22 cellular contexts compared by ENCODE assay signal in the genomic region with DNA sequence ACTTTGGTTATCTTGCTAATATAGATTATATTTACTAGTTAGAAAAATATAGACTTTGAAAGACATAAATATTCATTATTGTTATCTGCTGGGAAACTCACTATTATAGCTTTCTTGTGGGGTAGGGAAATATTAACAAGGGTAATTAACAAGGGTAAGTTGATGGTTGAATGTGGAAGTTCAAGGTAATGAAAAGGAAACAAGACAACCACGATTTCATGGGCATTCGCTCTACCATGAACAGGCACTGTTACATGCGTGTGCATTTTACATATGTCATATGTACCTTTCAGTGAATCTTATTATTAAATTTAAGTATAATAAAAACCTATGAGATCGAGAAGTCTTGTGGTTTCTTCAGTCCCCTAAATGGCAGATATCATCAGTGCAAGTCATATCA.
DNase-seq lines count a peak whose midpoint lies in the region; ATAC-seq, FAIRE-seq and TF ChIP-seq lines count a peak whose summit lies in the region.
"Had no signal": no experiment of that assay in that cellular context is flagged by ENCODE, and none has a peak within 500 bp of the region (broad histone marks: within the 10 kb centered on the region; RNA-seq: fewer than 3 reads in every experiment).

No MANE protein-coding gene starts in this region.

- 61% methylated on average over 4 of the region's 4 CpGs for WGBS in GM12878 (ENCODE audit: insufficient coverage, insufficient replicate concordance, low lambda C conversion rate, missing lambda C conversion rate)

- DNase-seq in GM12878 (ENCODE audit: low read depth, low spot score), result no peak
- no peak for DNase-seq in activated naive CD4-positive, alpha-beta T cell treated with anti-CD3 and anti-CD28 coated beads, Interleukin-2, amount 50 U/mL, for 72 hours (ENCODE audit: low spot score in 2 of 2)
- DNase-seq in CD8-positive, alpha-beta T cell, result no peak
- DNase-seq: 8988T; AML-193; CD4-positive, alpha-beta T cell; CD8-positive, alpha-beta memory T cell; COR-L47; DMS 273 treated with DMSO at 0.1 percent for 48 hours; DMS153; DMS53; DMS79; DND-41; EL; GDM1 had no signal

- CTCF ChIA-PET in GM12878 (lab: Yijun Ruan, JAX), result no interaction called here
- CTCF ChIA-PET in CD8-positive, alpha-beta T cell (lab: Charles Lee), result interaction anchor here (1.6 kb wide), 1 partner anchor 10 kb away, joined by 3 read pairs; no protein-coding TSS in a partner anchor

- no peak overlapping the region for H3K27ac ChIP-seq in GM12878 (ENCODE audit: control insufficient read depth, insufficient read depth)
- H3K27ac ChIP-seq in CD8-positive, alpha-beta T cell (ENCODE audit: low read depth, low read length), result no peak overlapping the region
- H3K27ac ChIP-seq: A549; BLaER1 treated with 17β-estradiol and CSF1 and Interleukin-3, amounts not matched to agents 10 nM and 100 nM; C4-2B had no signal

- no peaks in the 10 kb centered on the region for H3K9me3 ChIP-seq in GM12878 (replicated peaks; ENCODE audit: control insufficient read depth, insufficient read depth, low read length)
- no peaks in the 10 kb centered on the region for H3K9me3 ChIP-seq in CD8-positive, alpha-beta T cell (ENCODE audit: low read length)
- H3K9me3 ChIP-seq: A549; BLaER1 treated with 17β-estradiol and CSF1 and Interleukin-3, amounts not matched to agents 10 nM and 100 nM had no signal

- no peak overlapping the region for H2AFZ ChIP-seq in GM12878 (ENCODE audit: control insufficient read depth, low read depth, low read length)

- H3K4me3 ChIP-seq in GM12878, result no peak overlapping the region
- no peak overlapping the region for H3K4me3 ChIP-seq in CD8-positive, alpha-beta T cell (ENCODE audit: low read depth, low read length)
- H3K4me3 ChIP-seq: A549; BLaER1 treated with 17β-estradiol and CSF1 and Interleukin-3, amounts not matched to agents 10 nM and 100 nM had no signal

- H3K4me1 Mint-ChIP-seq in CD8-positive, alpha-beta T cell (ENCODE audit: low read depth), result no peaks in the 10 kb centered on the region
- H3K4me1 Mint-ChIP-seq: CD8-positive, alpha-beta memory T cell had no signal

- no peak for TF ChIP-seq POLR2A in GM12878 (IDR thresholded peaks at IDR 0.05; ENCODE audit: low read depth, low read length)

- H3K79me2 ChIP-seq in GM12878 (ENCODE audit: control insufficient read depth, insufficient read depth, low read length), result no peaks in the 10 kb centered on the region

- no peak for TF ChIP-seq EP300 in GM12878 (IDR thresholded peaks at IDR 0.05; ENCODE audit: borderline replicate concordance in 1 of 2, control insufficient read depth in 1 of 2, low read depth in 2 of 2, low read length in 2 of 2)

- TF ChIP-seq CTCF in GM12878 (IDR thresholded peaks at IDR 0.05 in 2 of 3, conservative IDR thresholded peaks at IDR 0.05 in 1 of 3; ENCODE audit: control insufficient read depth in 2 of 3, extremely low read depth in 1 of 3, insufficient read depth in 1 of 3, low read depth in 3 of 3, low read length in 3 of 3), result no peak
- no peak for TF ChIP-seq CTCF in CD8-positive, alpha-beta T cell (IDR thresholded peaks at IDR 0.05)

- H3K36me3 Mint-ChIP-seq in activated naive CD4-positive, alpha-beta T cell treated with anti-CD3 and anti-CD28 coated beads, Interleukin-2, amount 50 U/mL, for 72 hours, result no peaks in the 10 kb centered on the region
- H3K36me3 Mint-ChIP-seq in CD8-positive, alpha-beta T cell, result no peaks in the 10 kb centered on the region
- H3K36me3 Mint-ChIP-seq: CD8-positive, alpha-beta memory T cell had no signal

- peak; percentile 56 for ATAC-seq in GM18868 (IDR thresholded peaks at IDR 0.05; ENCODE audit: unreplicated experiment)
- peak; percentile 68 for ATAC-seq in GM12878
- ATAC-seq in activated naive CD4-positive, alpha-beta T cell treated with anti-CD3 and anti-CD28 coated beads, Interleukin-2, amount 50 U/mL, for 72 hours, result no peak
- ATAC-seq in GM21723 (IDR thresholded peaks at IDR 0.05; ENCODE audit: unreplicated experiment), result no peak
- no peak for ATAC-seq in CD8-positive, alpha-beta T cell
- ATAC-seq: A549 had no signal

- no peak for TF ChIP-seq RAD21 in GM12878 (IDR thresholded peaks at IDR 0.05; ENCODE audit: insufficient read depth, low read depth, low read length)

- H3K27ac Mint-ChIP-seq in activated naive CD4-positive, alpha-beta T cell treated with anti-CD3 and anti-CD28 coated beads, Interleukin-2, amount 50 U/mL, for 72 hours, result no peak overlapping the region
- H3K27ac Mint-ChIP-seq in CD8-positive, alpha-beta T cell, result no peak overlapping the region
- H3K27ac Mint-ChIP-seq: B cell; CD4-positive, alpha-beta T cell; CD8-positive, alpha-beta memory T cell had no signal

- H4K20me1 ChIP-seq in GM12878 (ENCODE audit: control insufficient read depth, insufficient read depth), result no peaks in the 10 kb centered on the region

- no peaks in the 10 kb centered on the region for H3K9me3 Mint-ChIP-seq in activated naive CD4-positive, alpha-beta T cell treated with anti-CD3 and anti-CD28 coated beads, Interleukin-2, amount 50 U/mL, for 72 hours
- no peaks in the 10 kb centered on the region for H3K9me3 Mint-ChIP-seq in CD8-positive, alpha-beta T cell
- H3K9me3 Mint-ChIP-seq: CD4-positive, alpha-beta T cell; CD8-positive, alpha-beta memory T cell had no signal

- no peak overlapping the region for H3K4me3 Mint-ChIP-seq in CD8-positive, alpha-beta T cell
- H3K4me3 Mint-ChIP-seq: B cell; CD4-positive, alpha-beta T cell; CD8-positive, alpha-beta memory T cell had no signal

- in situ Hi-C loops in GM12878 (cut with MboI), result no loop called here

- no peaks in the 10 kb centered on the region for H3K36me3 ChIP-seq in GM12878 (ENCODE audit: control insufficient read depth in 2 of 2, insufficient read depth in 2 of 2, low read length in 1 of 2)
- H3K36me3 ChIP-seq in CD8-positive, alpha-beta T cell (ENCODE audit: insufficient read depth, low read length), result no peaks in the 10 kb centered on the region

- no peaks in the 10 kb centered on the region for H3K4me1 ChIP-seq in GM12878 (ENCODE audit: control insufficient read depth, insufficient read depth, low read length)
- no peaks in the 10 kb centered on the region for H3K4me1 ChIP-seq in CD8-positive, alpha-beta T cell (ENCODE audit: insufficient read depth, low read length)
- H3K4me1 ChIP-seq: A549; BLaER1 treated with 17β-estradiol and CSF1 and Interleukin-3, amounts not matched to agents 10 nM and 100 nM had no signal

- H3K4me2 ChIP-seq in GM12878 (ENCODE audit: control insufficient read depth, insufficient read depth), result no peak overlapping the region
- H3K4me2 ChIP-seq: A549; BLaER1 treated with 17β-estradiol and CSF1 and Interleukin-3, amounts not matched to agents 10 nM and 100 nM had no signal

- no peaks in the 10 kb centered on the region for H3K27me3 ChIP-seq in GM12878 (replicated peaks in 1 of 2; ENCODE audit: control insufficient read depth in 2 of 2, insufficient read depth in 2 of 2, low read length in 1 of 2)
- H3K27me3 ChIP-seq in CD8-positive, alpha-beta T cell (ENCODE audit: insufficient read depth, low read length), result no peaks in the 10 kb centered on the region
- H3K27me3 ChIP-seq: BLaER1 treated with 17β-estradiol and CSF1 and Interleukin-3, amounts not matched to agents 10 nM and 100 nM had no signal

- POLR2A ChIA-PET in GM12878 (lab: Charles Lee), result no interaction called here
- POLR2A ChIA-PET in CD8-positive, alpha-beta T cell (lab: Charles Lee), result no interaction called here

- no peak for FAIRE-seq in GM12878 (lab: Jason Lieb, UNC)
- FAIRE-seq: A549, GM12891 had no signal

- SMC1A ChIA-PET in GM12878 (lab: Charles Lee; ENCODE audit: uncharacterized antibody, unreplicated experiment), result interaction anchor here (1.0 to 1.4 kb wide), 2 partner anchors 10 to 75 kb away, joined by 3 read pairs; no protein-coding TSS in a partner anchor

- intact Hi-C loops in GM12878 (cut with micrococcal nuclease; ENCODE audit: unreplicated experiment), result no loop called here
- intact Hi-C loops in CD8-positive, alpha-beta T cell (cut with DNase I, micrococcal nuclease), result no loop called here

- no peak overlapping the region for H3K9ac ChIP-seq in GM12878 (ENCODE audit: control insufficient read depth, insufficient read depth, low read length)
- H3K9ac ChIP-seq: BLaER1 treated with 17β-estradiol and CSF1 and Interleukin-3, amounts not matched to agents 10 nM and 100 nM had no signal

- no peaks in the 10 kb centered on the region for H3K27me3 Mint-ChIP-seq in CD8-positive, alpha-beta T cell (ENCODE audit: low read depth)
- H3K27me3 Mint-ChIP-seq: B cell; CD4-positive, alpha-beta T cell; CD8-positive, alpha-beta memory T cell had no signal

- RAD21 ChIA-PET in GM12878 (lab: Charles Lee; ENCODE audit: unreplicated experiment), result no interaction called here

- no TSS peak for BruUV-seq in GM12878 (replicated peaks; lab: Mats Ljungman, UMichigan)

TF ChIP-seq in GM12878, 131 proteins besides CTCF, POLR2A, EP300 and RAD21 (continues in another document):
- TF ChIP-seq, protein P1, sequence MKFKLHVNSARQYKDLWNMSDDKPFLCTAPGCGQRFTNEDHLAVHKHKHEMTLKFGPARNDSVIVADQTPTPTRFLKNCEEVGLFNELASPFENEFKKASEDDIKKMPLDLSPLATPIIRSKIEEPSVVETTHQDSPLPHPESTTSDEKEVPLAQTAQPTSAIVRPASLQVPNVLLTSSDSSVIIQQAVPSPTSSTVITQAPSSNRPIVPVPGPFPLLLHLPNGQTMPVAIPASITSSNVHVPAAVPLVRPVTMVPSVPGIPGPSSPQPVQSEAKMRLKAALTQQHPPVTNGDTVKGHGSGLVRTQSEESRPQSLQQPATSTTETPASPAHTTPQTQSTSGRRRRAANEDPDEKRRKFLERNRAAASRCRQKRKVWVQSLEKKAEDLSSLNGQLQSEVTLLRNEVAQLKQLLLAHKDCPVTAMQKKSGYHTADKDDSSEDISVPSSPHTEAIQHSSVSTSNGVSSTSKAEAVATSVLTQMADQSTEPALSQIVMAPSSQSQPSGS (IDR thresholded peaks at IDR 0.05; ENCODE audit: low read length), result no peak
- TF ChIP-seq CREB1 (IDR thresholded peaks at IDR 0.05; ENCODE audit: low read depth), result no peak
- no peak for TF ChIP-seq PAX8 (IDR thresholded peaks at IDR 0.05)
- TF ChIP-seq, protein P2, sequence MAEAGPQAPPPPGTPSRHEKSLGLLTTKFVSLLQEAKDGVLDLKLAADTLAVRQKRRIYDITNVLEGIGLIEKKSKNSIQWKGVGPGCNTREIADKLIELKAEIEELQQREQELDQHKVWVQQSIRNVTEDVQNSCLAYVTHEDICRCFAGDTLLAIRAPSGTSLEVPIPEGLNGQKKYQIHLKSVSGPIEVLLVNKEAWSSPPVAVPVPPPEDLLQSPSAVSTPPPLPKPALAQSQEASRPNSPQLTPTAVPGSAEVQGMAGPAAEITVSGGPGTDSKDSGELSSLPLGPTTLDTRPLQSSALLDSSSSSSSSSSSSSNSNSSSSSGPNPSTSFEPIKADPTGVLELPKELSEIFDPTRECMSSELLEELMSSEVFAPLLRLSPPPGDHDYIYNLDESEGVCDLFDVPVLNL (IDR thresholded peaks at IDR 0.05; ENCODE audit: low read depth, low read length), result no peak
- TF ChIP-seq CBFB (IDR thresholded peaks at IDR 0.05; ENCODE audit: low read depth), result no peak

Comparison
In these comparisons a context has a peak if more than half of its experiments do, and no peak if none do; other contexts are left out.
1. ATAC-seq: peak in GM18868 (single experiment) and GM12878 (single experiment); none in activated naive CD4-positive, alpha-beta T cell treated with anti-CD3 and anti-CD28 coated beads, Interleukin-2, amount 50 U/mL, for 72 hours (0 of 2), GM21723 (single experiment) and CD8-positive, alpha-beta T cell (single experiment).